11 cellular contexts compared by ENCODE assay signal in genomic region chr3:21942328-21942727, GRCh38.
A peak's percentile ranks its signal among the peaks of the same experiment; 100 is the strongest.
DNase-seq lines count a peak whose midpoint lies in the region; ATAC-seq and TF ChIP-seq lines count a peak whose summit lies in the region.
"Had no signal": no experiment of that assay in that cellular context is flagged by ENCODE, and none has a peak within 500 bp of the region (broad histone marks: within the 10 kb centered on the region; RNA-seq: fewer than 3 reads in every experiment).

No MANE protein-coding gene starts in this region.

- DNase-seq in NCI-H2171 treated with DMSO at 0.1 percent for 48 hours (lab: John Stamatoyannopoulos, UW) (peak; percentile 29), NCI-H2171 (lab: John Stamatoyannopoulos, UW) (no peak), NCI-H2227 (lab: John Stamatoyannopoulos, UW; ENCODE audit: unreplicated experiment) (peak; percentile 39), choroid plexus epithelial cell (ENCODE audit: low read depth) (peak; percentile 74), skeletal muscle cell (ENCODE audit: low read depth) (peak; percentile 98), Kasumi-1 (lab: John Stamatoyannopoulos, UW) (no peak), omental fat pad (ENCODE audit: low spot score) (no peak)
- DNase-seq: activated T-cell treated with anti-CD3 and anti-CD28 coated beads, Interleukin-2, amount 50 U/mL, for 4 hours; NCI-H526; nucleus accumbens had no signal

- TF ChIP-seq CTCF in choroid plexus epithelial cell (conservative IDR thresholded peaks at IDR 0.05; ENCODE audit: low read depth, low read length) (no peak), omental fat pad (IDR thresholded peaks at IDR 0.05) (no peak)

- H3K4me3 ChIP-seq in choroid plexus epithelial cell (ENCODE audit: low read depth, low read length) = no peak overlapping the region
- H3K4me3 ChIP-seq in skeletal muscle cell (ENCODE audit: low read depth, low read length) = no peak overlapping the region

- ATAC-seq in omental fat pad (ENCODE audit: low FRiP score) (no peak), GM18909 (IDR thresholded peaks at IDR 0.05; ENCODE audit: poor library complexity, unreplicated experiment) (no peak)
- ATAC-seq: activated T-cell treated with anti-CD3 and anti-CD28 coated beads, Interleukin-2, amount 50 U/mL, for 4 hours had no signal

Comparison
In these comparisons a context has a peak if more than half of its experiments do, and no peak if none do; other contexts are left out.
1. DNase-seq: peak in NCI-H2171 treated with DMSO at 0.1 percent for 48 hours (single experiment), NCI-H2227 (single experiment), choroid plexus epithelial cell (single experiment) and skeletal muscle cell (single experiment); none in NCI-H2171 (single experiment), Kasumi-1 (0 of 2) and omental fat pad (single experiment).